8 cellular contexts compared by ENCODE assay signal in genomic region chr5:36152324-36153298, GRCh38. TPM values are rescaled to one million over a fixed set of nuclear protein-coding genes. Genes with fewer than 3 reads are reported as not detected.
DNase-seq lines count a peak whose midpoint lies in the region; ATAC-seq and TF ChIP-seq lines count a peak whose summit lies in the region.

No MANE protein-coding gene starts in this region.

- 3% methylated on average over 24 of the region's 24 CpGs for WGBS in right cardiac atrium

- POLR2A ChIA-PET in A673 (lab: Charles Lee; ENCODE audit: low non-redundant PET) (no interaction called here), GM10248 (lab: Yijun Ruan, JAX) (interaction anchor here (1.0 kb wide), 1 partner anchor 89 kb away, joined by 3 read pairs; the partner anchor contains the start of gene NADK2)

- H3K27ac Mint-ChIP-seq in activated T-helper 17 cell treated with anti-CD3 and anti-CD28 coated beads, Interleukin-2, amount 50 U/mL, for 72 hours: peak overlapping the region; percentile 94

- peak overlapping the region; percentile 81 for H3K27ac ChIP-seq in A673 (ENCODE audit: low read depth, low read length, poor library complexity, severe bottlenecking)
- H3K27ac ChIP-seq in HUES6 (ENCODE audit: low read depth, low read length): peak overlapping the region; percentile 33; the same call in 1 of the 2 replicates
- H3K27ac ChIP-seq in right cardiac atrium (ENCODE audit: low read length): peak overlapping the region; percentile 7
- peak overlapping the region in 3 of 4 donors; percentile 56 to 95 (median 94) for H3K27ac ChIP-seq in gastrocnemius medialis

- TF ChIP-seq POLR2A in gastrocnemius medialis (IDR thresholded peaks at IDR 0.05): no peak

- TF ChIP-seq CTCF in A673 (conservative IDR thresholded peaks at IDR 0.05; ENCODE audit: low read depth, low read length) (no peak), GM10248 (IDR thresholded peaks at IDR 0.05; ENCODE audit: control extremely low read depth, extremely low read depth, low read depth, missing control alignments) (no peak), gastrocnemius medialis (IDR thresholded peaks at IDR 0.05 in 4 of 5, conservative IDR thresholded peaks at IDR 0.05 in 1 of 5) (no peak)

- H3K4me3 Mint-ChIP-seq in activated T-helper 17 cell treated with anti-CD3 and anti-CD28 coated beads, Interleukin-2, amount 50 U/mL, for 72 hours: peak overlapping the region; percentile 94

- H3K4me1 ChIP-seq in A673 (ENCODE audit: insufficient read depth, low read length, poor library complexity, severe bottlenecking) (peaks cover 38% of the 10 kb centered on the region), HUES6 (ENCODE audit: control insufficient read depth, insufficient read depth, low read length) (peaks cover 8% of the 10 kb centered on the region), right cardiac atrium (ENCODE audit: control insufficient read depth, insufficient read depth, low read length) (peaks cover 9% of the 10 kb centered on the region), gastrocnemius medialis (peaks cover 32 to 43% of the 10 kb centered on the region in 2 donors)

- peak overlapping the region; percentile 91 for H3K9ac ChIP-seq in HUES6 (ENCODE audit: low read length)

- no peaks in the 10 kb centered on the region for H3K9me3 ChIP-seq in A673 (ENCODE audit: low read depth, low read length, poor library complexity, severe bottlenecking)
- no peaks in the 10 kb centered on the region for H3K9me3 ChIP-seq in HUES6 (ENCODE audit: control insufficient read depth, insufficient read depth, low read depth, low read length)
- peaks cover 2% of the 10 kb centered on the region for H3K9me3 ChIP-seq in right cardiac atrium (ENCODE audit: control insufficient read depth, low read length)
- H3K9me3 ChIP-seq in gastrocnemius medialis: no peaks in the 10 kb centered on the region

- intact Hi-C loops in A673 (cut with micrococcal nuclease; ENCODE audit: unreplicated experiment) (loop anchor here (10.0 kb wide), 1 partner anchor 722 kb away; the partner anchor contains the start of gene NIPBL), right cardiac atrium (cut with DNase I) (no loop called here), gastrocnemius medialis (cut with DNase I; ENCODE audit: low total_unique reads) (loop anchor here (2.0 to 10.0 kb wide), 3 partner anchors 88 to 1222 kb away; partner anchors contain the start of genes NADK2, NUP155 and WDR70)

- CTCF ChIA-PET in A673 (lab: Charles Lee) (interaction anchor here (1.5 kb wide), 1 partner anchor 73 kb away, joined by 4 read pairs; no protein-coding TSS in a partner anchor), GM10248 (lab: Yijun Ruan, JAX) (interaction anchor here (0.6 to 3.0 kb wide), 7 partner anchors 9 to 89 kb away, joined by 3 to 12 read pairs (median 4); partner anchors contain the start of gene NADK2)

- peak; percentile 24 for DNase-seq in A673 (ENCODE audit: low spot score)
- DNase-seq in GM10248 (ENCODE audit: extremely low spot score): peak; percentile 14
- no peak for DNase-seq in right cardiac atrium
- no peak for DNase-seq in gastrocnemius medialis
- DNase-seq in GM19240 (ENCODE audit: insufficient read length, low spot score): no peak

- H3K27me3 Mint-ChIP-seq in activated T-helper 17 cell treated with anti-CD3 and anti-CD28 coated beads, Interleukin-2, amount 50 U/mL, for 72 hours: no peaks in the 10 kb centered on the region

- H3K4me3 ChIP-seq in A673 (ENCODE audit: low read depth, low read length, poor library complexity, severe bottlenecking): peak overlapping the region; percentile 91
- H3K4me3 ChIP-seq in HUES6 (ENCODE audit: low read depth, low read length): peak overlapping the region; percentile 94
- H3K4me3 ChIP-seq in right cardiac atrium (ENCODE audit: low read length): peak overlapping the region; percentile 91
- H3K4me3 ChIP-seq in gastrocnemius medialis: peak overlapping the region; percentile 89 to 94 (median 92)

- BruUV-seq in A673 (replicated peaks; lab: Mats Ljungman, UMichigan): TSS peak; percentile 67

- peaks cover 41% of the 10 kb centered on the region for H3K36me3 ChIP-seq in A673 (ENCODE audit: insufficient read depth, low read length, poor library complexity, severe bottlenecking)
- H3K36me3 ChIP-seq in HUES6 (ENCODE audit: control insufficient read depth, insufficient read depth, low read length): peaks cover 38% of the 10 kb centered on the region
- peaks cover 0 to 6% of the 10 kb centered on the region in 2 donors for H3K36me3 ChIP-seq in gastrocnemius medialis

- H3K36me3 Mint-ChIP-seq in activated T-helper 17 cell treated with anti-CD3 and anti-CD28 coated beads, Interleukin-2, amount 50 U/mL, for 72 hours (ENCODE audit: low read depth): peaks cover 57% of the 10 kb centered on the region

- H3K9me3 Mint-ChIP-seq in activated T-helper 17 cell treated with anti-CD3 and anti-CD28 coated beads, Interleukin-2, amount 50 U/mL, for 72 hours: no peaks in the 10 kb centered on the region

- ATAC-seq in activated T-helper 17 cell treated with anti-CD3 and anti-CD28 coated beads, Interleukin-2, amount 50 U/mL, for 72 hours (replicated peaks): no peak
- ATAC-seq in right cardiac atrium (peak; percentile 4 to 9), gastrocnemius medialis (no peak), HG03342 (IDR thresholded peaks at IDR 0.05; ENCODE audit: unreplicated experiment) (no peak)

- in situ Hi-C loops in gastrocnemius medialis (cut with MboI; ENCODE audit: low sequenced_read_pairs in 4 of 4): loop anchor here in 1 of 4 donors (10.0 kb wide), 1 partner anchor 1228 kb away; the partner anchor contains the start of gene DNAJC21

- peaks cover 23% of the 10 kb centered on the region for H3K4me1 Mint-ChIP-seq in activated T-helper 17 cell treated with anti-CD3 and anti-CD28 coated beads, Interleukin-2, amount 50 U/mL, for 72 hours

- H3K27me3 ChIP-seq in A673 (replicated peaks; ENCODE audit: insufficient read depth, low read depth, low read length, poor library complexity) (no peaks in the 10 kb centered on the region), HUES6 (ENCODE audit: control insufficient read depth, insufficient read depth, low read length) (no peaks in the 10 kb centered on the region), right cardiac atrium (ENCODE audit: control insufficient read depth, insufficient read depth) (no peaks in the 10 kb centered on the region), gastrocnemius medialis (no peaks in the 10 kb centered on the region)

RNA-seq across cellular contexts. Expression of gene SKP2, which starts 0.7 kb away (rescaled TPM):
- total RNA-seq in A673 (2021) (133 and 154 TPM in 2 replicates), right cardiac atrium (1 to 10 TPM; 6.5 to 7.9 (median 7.1) TPM), gastrocnemius medialis (1 to 10 TPM; 2.8 to 6.7 (median 3.1) TPM)
- total RNA-seq in activated T-helper 17 cell treated with anti-CD3 and anti-CD28 coated beads, Interleukin-2, amount 50 U/mL, for 72 hours: 10 to 100 TPM; 32.8 to 53.0 TPM
- polyA plus RNA-seq in right cardiac atrium: 1.9 TPM

RNA-seq across cellular contexts. Expression of gene LMBRD2, which starts 0.9 kb away (rescaled TPM):
- total RNA-seq in A673 (2021) (6.4 and 8.4 TPM in 2 replicates), right cardiac atrium (10 to 100 TPM; 10.9 to 13.7 (median 13.0) TPM), gastrocnemius medialis (10 to 100 TPM; 12.2 to 29.0 (median 21.3) TPM)
- 10 to 100 TPM; 11.1 to 11.6 TPM for total RNA-seq in activated T-helper 17 cell treated with anti-CD3 and anti-CD28 coated beads, Interleukin-2, amount 50 U/mL, for 72 hours
- polyA plus RNA-seq in right cardiac atrium: 4.2 TPM

Comparison
In these comparisons a context has a peak if more than half of its experiments do, and no peak if none do; other contexts are left out.
1. DNase-seq: peak in A673 (single experiment) and GM10248 (single experiment); none in right cardiac atrium (0 of 3), gastrocnemius medialis (0 of 2) and GM19240 (single experiment).
2. H3K27ac ChIP-seq: peak in every context shown above with its lines; median percentile 94 in gastrocnemius medialis; 81 in A673; 33 in HUES6; 7 in right cardiac atrium.
3. ATAC-seq: peak in right cardiac atrium (2 of 2); none in activated T-helper 17 cell treated with anti-CD3 and anti-CD28 coated beads, Interleukin-2, amount 50 U/mL, for 72 hours (single experiment), gastrocnemius medialis (0 of 2) and HG03342 (single experiment).
4. intact Hi-C loops: an anchor here in A673 (10.0 kb wide) and gastrocnemius medialis (2.0 to 10.0 kb wide); none called in right cardiac atrium.
5. Peak in every context shown above with its lines, with median percentiles within 50 percentile points of each other: H3K4me3 ChIP-seq.